ENCODE assay signal across 9 cellular contexts in genomic region chr3:65854606-65855304, GRCh38.
A peak's percentile ranks its signal among the peaks of the same experiment; 100 is the strongest.
DNase-seq lines count a peak whose midpoint lies in the region; ATAC-seq lines count a peak whose summit lies in the region.
"Had no signal": no experiment of that assay in that cellular context is flagged by ENCODE, and none has a peak within 500 bp of the region (broad histone marks: within the 10 kb centered on the region; RNA-seq: fewer than 3 reads in every experiment).

No MANE protein-coding gene starts in this region.

- intact Hi-C loops in sciatic nerve (cut with DNase I) = loop anchor here (5.0 kb wide), 1 partner anchor 637 kb away; no protein-coding TSS in a partner anchor

- ATAC-seq in sciatic nerve = peak; percentile 36
- no peak for ATAC-seq in GM21737 (IDR thresholded peaks at IDR 0.05; ENCODE audit: unreplicated experiment)

- DNase-seq in NCI-H524 (lab: John Stamatoyannopoulos, UW) (peak; percentile 19 to 64), NCI-H524 treated with DMSO at 0.1 percent for 48 hours (lab: John Stamatoyannopoulos, UW) (no peak), NCI-H146 treated with DMSO at 0.1 percent for 48 hours (lab: John Stamatoyannopoulos, UW; ENCODE audit: unreplicated experiment) (peak; percentile 67), cerebellum (ENCODE audit: low spot score) (peak; percentile 36), sciatic nerve (ENCODE audit: low spot score) (no peak), UCSD-AML1 (lab: John Stamatoyannopoulos, UW; ENCODE audit: unreplicated experiment) (no peak)
- DNase-seq in stimulated activated naive CD4-positive, alpha-beta T cell treated with Interleukin-2 at 50 U/mL for 16 hours (lab: John Stamatoyannopoulos, UW) = no peak
- DNase-seq: hippocampal formation had no signal

Comparison
In these comparisons a context has a peak if more than half of its experiments do, and no peak if none do; other contexts are left out.
1. DNase-seq: peak in NCI-H524 (2 of 2), NCI-H146 treated with DMSO at 0.1 percent for 48 hours (single experiment) and cerebellum (single experiment); none in NCI-H524 treated with DMSO at 0.1 percent for 48 hours (single experiment), sciatic nerve (single experiment), stimulated activated naive CD4-positive, alpha-beta T cell treated with Interleukin-2 at 50 U/mL for 16 hours (single experiment) and UCSD-AML1 (single experiment).